ENCODE assay signal across 8 cellular contexts in the genomic region with DNA sequence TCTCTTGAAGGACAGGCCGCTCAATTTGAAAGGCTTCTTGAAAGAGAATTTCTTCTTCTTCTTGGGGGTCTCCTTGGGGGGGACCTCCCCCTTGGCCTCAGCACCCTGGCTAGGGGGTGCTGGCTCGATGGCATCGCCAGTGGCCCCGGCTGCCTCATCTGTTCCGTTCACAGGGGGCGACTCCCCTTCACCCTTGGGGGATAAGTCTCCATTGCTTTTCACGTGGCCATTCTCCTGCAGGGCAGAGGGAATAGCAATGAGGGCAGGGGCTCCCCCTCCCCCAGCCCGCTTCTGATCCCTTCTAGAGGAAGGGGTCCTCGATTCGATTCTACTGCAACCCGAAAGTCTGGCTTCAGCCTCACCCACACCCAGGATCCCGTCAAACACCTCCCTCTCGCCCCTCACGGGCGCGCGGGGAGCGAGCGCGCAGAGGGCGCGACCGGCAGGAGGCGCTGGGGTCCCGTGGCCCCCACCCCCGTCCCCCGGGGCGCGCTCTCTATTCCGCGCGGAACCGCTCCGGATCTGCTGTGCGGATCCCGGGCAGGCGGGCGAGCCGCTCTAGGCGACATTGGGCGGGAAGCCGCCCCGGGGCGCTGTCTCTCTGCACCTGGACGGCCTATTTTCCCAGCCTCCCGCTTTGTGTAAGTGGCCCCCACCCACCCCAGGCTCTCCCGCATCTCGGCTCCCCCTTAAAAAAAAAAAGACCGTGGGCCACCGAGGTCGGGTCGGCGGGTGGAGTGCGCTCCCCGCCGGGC. TPM values are rescaled to one million over a fixed set of nuclear protein-coding genes. Genes with fewer than 3 reads are reported as not detected.
DNase-seq lines count a peak whose midpoint lies in the region; ATAC-seq and TF ChIP-seq lines count a peak whose summit lies in the region.

No MANE protein-coding gene starts in this region.

- peaks cover 5% of the 10 kb centered on the region for H3K79me2 ChIP-seq in fibroblast of lung (ENCODE audit: control insufficient read depth, insufficient read depth, low read length)

- no peaks in the 10 kb centered on the region for H3K27me3 ChIP-seq in BLaER1 treated with 17β-estradiol and CSF1 and Interleukin-3, amounts not matched to agents 10 nM and 100 nM
- H3K27me3 ChIP-seq in fibroblast of lung (ENCODE audit: control insufficient read depth, insufficient read depth, low read length) (peaks cover 3% of the 10 kb centered on the region), thoracic aorta (replicated peaks; ENCODE audit: insufficient read depth) (no peaks in the 10 kb centered on the region)

- peaks cover 72 to 83% (median 80%) of the 10 kb centered on the region in 10 experiments for H3K4me1 ChIP-seq in BLaER1 treated with 17β-estradiol and CSF1 and Interleukin-3, amounts not matched to agents 10 nM and 100 nM
- H3K4me1 ChIP-seq in fibroblast of lung (ENCODE audit: control insufficient read depth, extremely low read depth, insufficient read depth, low read length) (peaks cover 5% of the 10 kb centered on the region), thoracic aorta (ENCODE audit: control insufficient read depth in 1 of 2, low read depth in 2 of 2) (peaks cover 5 to 19% of the 10 kb centered on the region in 2 donors)

- peak overlapping the region; percentile 98 for H3K4me3 Mint-ChIP-seq in nephron

- peak overlapping the region; percentile 84 to 94 (median 93) for H3K27ac Mint-ChIP-seq in nephron

- H3K27ac ChIP-seq in BLaER1 treated with 17β-estradiol and CSF1 and Interleukin-3, amounts not matched to agents 10 nM and 100 nM = peak overlapping the region; percentile 50 to 97 (median 94); a peak in 20 of 22 replicates
- H3K27ac ChIP-seq in fibroblast of lung (ENCODE audit: insufficient read depth, low read length) = no peak overlapping the region
- no peak overlapping the region for H3K27ac ChIP-seq in thoracic aorta

- peak overlapping the region; percentile 92 to 100 (median 98) for H3K4me2 ChIP-seq in BLaER1 treated with 17β-estradiol and CSF1 and Interleukin-3, amounts not matched to agents 10 nM and 100 nM
- H3K4me2 ChIP-seq in fibroblast of lung (ENCODE audit: extremely low read depth, insufficient read depth, low read length) = peak overlapping the region; percentile 49

- DNase-seq in NCI-H2196 treated with DMSO at 0.1 percent for 48 hours (lab: John Stamatoyannopoulos, UW; ENCODE audit: unreplicated experiment) (peak; percentile 18), fibroblast of lung (ENCODE audit: low read depth in 2 of 2) (peak; percentile 36 to 37), thoracic aorta (ENCODE audit: low spot score) (no peak)
- DNase-seq in activated T-cell treated with anti-CD3 and anti-CD28 coated beads, Interleukin-2, amount 50 U/mL, for 1 hour = peak; percentile 82

- H4K20me1 ChIP-seq in BLaER1 treated with 17β-estradiol and CSF1 and Interleukin-3, amounts not matched to agents 10 nM and 100 nM = peaks cover 6 to 84% (median 64%) of the 10 kb centered on the region in 11 experiments; a peak in 21 of 22 replicates
- H4K20me1 ChIP-seq in fibroblast of lung (ENCODE audit: control insufficient read depth, extremely low read depth, insufficient read depth, low read length) = no peaks in the 10 kb centered on the region

- TF ChIP-seq CTCF in fibroblast of lung (conservative IDR thresholded peaks at IDR 0.05 in 1 of 2, IDR thresholded peaks at IDR 0.05 in 1 of 2; ENCODE audit: low read depth in 1 of 2, low read length in 2 of 2) (peak; percentile 55 to 74), nephron (IDR thresholded peaks at IDR 0.05; ENCODE audit: unreplicated experiment in 3 of 3) (peak; percentile 63 to 77 (median 68)), thoracic aorta (IDR thresholded peaks at IDR 0.05) (peak; percentile 60)

- peak overlapping the region; percentile 68 to 97 (median 92) for H3K4me3 ChIP-seq in BLaER1 treated with 17β-estradiol and CSF1 and Interleukin-3, amounts not matched to agents 10 nM and 100 nM
- peak overlapping the region; percentile 38 to 71 (median 58) for H3K4me3 ChIP-seq in fibroblast of lung (replicated peaks in 1 of 4; ENCODE audit: control extremely low read depth in 1 of 4, insufficient read depth in 1 of 4, low read depth in 3 of 4, low read length in 4 of 4)
- H3K4me3 ChIP-seq in thoracic aorta = peak overlapping the region; percentile 73

- no peaks in the 10 kb centered on the region for H3K27me3 Mint-ChIP-seq in nephron (ENCODE audit: low read depth)

- H3K9me3 Mint-ChIP-seq in nephron = no peaks in the 10 kb centered on the region

- H3K9ac ChIP-seq in BLaER1 treated with 17β-estradiol and CSF1 and Interleukin-3, amounts not matched to agents 10 nM and 100 nM = peak overlapping the region; percentile 85 to 99 (median 97)
- peak overlapping the region; percentile 46 for H3K9ac ChIP-seq in fibroblast of lung (ENCODE audit: insufficient read depth, low read length)

- peaks cover 45% of the 10 kb centered on the region for H3K36me3 Mint-ChIP-seq in nephron (ENCODE audit: low read depth)

- peaks cover 34 to 50% (median 49%) of the 10 kb centered on the region in 11 experiments for H3K36me3 ChIP-seq in BLaER1 treated with 17β-estradiol and CSF1 and Interleukin-3, amounts not matched to agents 10 nM and 100 nM
- peaks cover 5% of the 10 kb centered on the region for H3K36me3 ChIP-seq in fibroblast of lung (ENCODE audit: control insufficient read depth, insufficient read depth, low read length)
- H3K36me3 ChIP-seq in thoracic aorta = peaks cover 22% of the 10 kb centered on the region

- peak; percentile 13 for ATAC-seq in GM21390 (IDR thresholded peaks at IDR 0.05; ENCODE audit: unreplicated experiment)
- ATAC-seq in thoracic aorta (ENCODE audit: insufficient number of reproducible peaks, low FRiP score, low read depth) = no peak
- no peak for ATAC-seq in GM21619 (IDR thresholded peaks at IDR 0.05; ENCODE audit: unreplicated experiment)

- peaks cover 42% of the 10 kb centered on the region for H3K4me1 Mint-ChIP-seq in nephron

- no peaks in the 10 kb centered on the region for H3K9me3 ChIP-seq in BLaER1 treated with 17β-estradiol and CSF1 and Interleukin-3, amounts not matched to agents 10 nM and 100 nM (replicated peaks in 1 of 11)
- H3K9me3 ChIP-seq in fibroblast of lung (ENCODE audit: control insufficient read depth, insufficient read depth, low read depth, low read length) (no peaks in the 10 kb centered on the region), thoracic aorta (no peaks in the 10 kb centered on the region)

- no peak overlapping the region for H2AFZ ChIP-seq in fibroblast of lung (ENCODE audit: low read length)

RNA-seq across cellular contexts. Expression of a gene that starts 1.0 kb away (rescaled TPM):
- total RNA-seq in fibroblast of lung (11.7 and 33.1 TPM in 2 replicates), thoracic aorta (10 to 100 TPM in 1 of 2 donors, 1 to 10 TPM in 1; 3.7 to 10.9 TPM)
- polyA plus RNA-seq in fibroblast of lung = 79.1 and 107 TPM in 2 replicates
- 69.7 and 85.1 TPM in 2 replicates for polyA plus RNA-seq in fibroblast of lung (2012)
- 61.8 and 88.9 TPM in 2 replicates for polyA minus RNA-seq in fibroblast of lung (ENCODE audit: low replicate concordance)

RNA-seq across cellular contexts. Expression of a gene that starts 27.2 kb away (rescaled TPM):
- total RNA-seq in fibroblast of lung (0.77 and 0.99 TPM in 2 replicates), thoracic aorta (10 to 100 TPM; 11.8 to 12.0 TPM)
- 0.53 and 0.77 TPM in 2 replicates for polyA plus RNA-seq in fibroblast of lung
- 0.59 and 0.65 TPM in 2 replicates for polyA plus RNA-seq in fibroblast of lung (2012)
- polyA minus RNA-seq in fibroblast of lung (ENCODE audit: low replicate concordance) = 0.37 and 1.2 TPM in 2 replicates

RNA-seq across cellular contexts. Expression of a gene that starts 27.3 kb away (rescaled TPM):
- total RNA-seq in fibroblast of lung (0.50 and 0.51 TPM in 2 replicates), thoracic aorta (1 to 10 TPM; 1.1 to 2.3 TPM)
- polyA plus RNA-seq in fibroblast of lung = 0.35 and 0.58 TPM in 2 replicates
- 0.74 and 0.75 TPM in 2 replicates for polyA plus RNA-seq in fibroblast of lung (2012)
- not detected in 2 replicates for polyA minus RNA-seq in fibroblast of lung (ENCODE audit: low replicate concordance)

RNA-seq across cellular contexts. Expression of a gene that starts 43.2 kb away (rescaled TPM):
- total RNA-seq in fibroblast of lung (86.3 and 100 TPM in 2 replicates), thoracic aorta (10 to 100 TPM; 50.9 to 52.0 TPM)
- 143 and 159 TPM in 2 replicates for polyA plus RNA-seq in fibroblast of lung
- 139 and 157 TPM in 2 replicates for polyA plus RNA-seq in fibroblast of lung (2012)
- 72.1 and 76.9 TPM in 2 replicates for polyA minus RNA-seq in fibroblast of lung (ENCODE audit: low replicate concordance)

RNA-seq across cellular contexts. Expression of a gene that starts 59.2 kb away (rescaled TPM):
- total RNA-seq in fibroblast of lung (48.5 and 55.5 TPM in 2 replicates), thoracic aorta (10 to 100 TPM; 70.8 to 84.9 TPM)
- 42.4 and 42.8 TPM in 2 replicates for polyA plus RNA-seq in fibroblast of lung
- polyA plus RNA-seq in fibroblast of lung (2012) = 30.6 and 34.9 TPM in 2 replicates
- polyA minus RNA-seq in fibroblast of lung (ENCODE audit: low replicate concordance) = 32.2 and 33.6 TPM in 2 replicates

Comparison
In these comparisons a context has a peak if more than half of its experiments do, and no peak if none do; other contexts are left out.
1. H3K27ac ChIP-seq: peak in BLaER1 treated with 17β-estradiol and CSF1 and Interleukin-3, amounts not matched to agents 10 nM and 100 nM (11 of 11); none in fibroblast of lung (single experiment) and thoracic aorta (0 of 2).
2. Peak in every context shown above with its lines, with median percentiles within 50 percentile points of each other: H3K4me3 ChIP-seq and CTCF ChIP-seq.